In the genomic region with DNA sequence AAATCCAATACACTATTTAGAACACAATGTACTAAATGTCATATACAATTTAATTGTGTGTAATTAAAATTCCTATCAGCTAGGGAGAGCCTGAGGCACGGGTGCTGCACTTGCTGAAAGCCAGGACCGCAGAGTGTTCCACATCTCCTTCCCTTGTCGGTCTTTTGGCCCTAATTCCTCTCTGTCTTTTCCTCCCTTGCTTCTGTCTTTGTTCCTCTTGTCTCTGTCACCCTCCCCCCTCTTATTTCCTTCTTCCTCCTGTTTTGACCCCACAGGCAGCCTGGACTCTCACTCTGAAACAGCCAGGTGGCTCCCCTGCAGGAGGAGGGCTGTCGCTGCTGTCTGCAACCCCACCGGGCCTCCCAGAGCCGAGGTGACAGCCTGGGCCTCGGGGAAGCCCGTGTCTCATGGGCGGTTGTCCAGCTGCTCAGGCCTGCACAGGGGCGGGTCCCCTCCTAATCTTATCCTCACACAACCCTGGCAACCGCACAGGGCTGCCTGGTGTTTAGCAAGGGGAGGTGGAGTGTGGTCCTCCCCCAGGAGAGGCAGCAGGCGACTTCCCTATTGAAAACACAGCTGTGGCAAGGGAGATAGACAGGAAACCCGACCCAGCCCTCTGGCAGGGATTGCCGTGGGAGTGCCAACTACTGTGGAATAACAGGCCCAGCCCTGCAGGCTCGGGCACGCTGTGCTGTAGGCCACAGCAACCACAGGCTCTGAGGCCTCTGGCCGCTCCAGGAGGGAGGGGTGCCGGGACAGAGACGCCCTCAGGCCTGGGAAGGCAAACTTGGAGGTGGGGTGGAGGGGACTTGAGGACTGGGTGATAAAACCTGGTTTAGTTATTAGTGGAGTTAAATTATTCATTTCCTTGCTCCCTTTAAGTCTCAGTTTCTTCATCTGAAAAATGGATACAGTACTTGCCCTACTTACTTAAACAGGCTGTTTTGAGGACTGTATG, we compare ENCODE assay signal across 1 cellular context.
TF ChIP-seq lines count a peak whose summit lies in the region.

No MANE protein-coding gene starts in this region.

TF ChIP-seq in HepG2, 621 proteins besides CTCF, POLR2A, EP300 and RAD21 (continued from another document and continues in another):
- TF ChIP-seq, protein P1, sequence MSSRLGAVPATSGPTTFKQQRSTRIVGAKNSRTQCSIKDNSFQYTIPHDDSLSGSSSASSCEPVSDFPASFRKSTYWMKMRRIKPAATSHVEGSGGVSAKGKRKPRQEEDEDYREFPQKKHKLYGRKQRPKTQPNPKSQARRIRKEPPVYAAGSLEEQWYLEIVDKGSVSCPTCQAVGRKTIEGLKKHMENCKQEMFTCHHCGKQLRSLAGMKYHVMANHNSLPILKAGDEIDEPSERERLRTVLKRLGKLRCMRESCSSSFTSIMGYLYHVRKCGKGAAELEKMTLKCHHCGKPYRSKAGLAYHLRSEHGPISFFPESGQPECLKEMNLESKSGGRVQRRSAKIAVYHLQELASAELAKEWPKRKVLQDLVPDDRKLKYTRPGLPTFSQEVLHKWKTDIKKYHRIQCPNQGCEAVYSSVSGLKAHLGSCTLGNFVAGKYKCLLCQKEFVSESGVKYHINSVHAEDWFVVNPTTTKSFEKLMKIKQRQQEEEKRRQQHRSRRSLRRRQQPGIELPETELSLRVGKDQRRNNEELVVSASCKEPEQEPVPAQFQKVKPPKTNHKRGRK (CRISPR knock-in tag; IDR thresholded peaks at IDR 0.05): 0 out of 2 replicates have a peak, but pooled peaks have one; percentile 9
- TF ChIP-seq ZNF367 (CRISPR knock-in tag; IDR thresholded peaks at IDR 0.05; ENCODE audit: borderline replicate concordance) (no peak), SAP130 (CRISPR knock-in tag; IDR thresholded peaks at IDR 0.05; ENCODE audit: low read depth) (peak; percentile 42; the same call in 1 of the 2 replicates), NR1H2 (CRISPR knock-in tag; IDR thresholded peaks at IDR 0.05; ENCODE audit: borderline replicate concordance, low read depth) (no peak), MTA1 (CRISPR knock-in tag; IDR thresholded peaks at IDR 0.05; ENCODE audit: borderline replicate concordance) (peak; percentile 59; the same call in 1 of the 2 replicates), TOE1 (CRISPR knock-in tag; IDR thresholded peaks at IDR 0.05) (no peak), ZNF629 (CRISPR knock-in tag; conservative IDR thresholded peaks at IDR 0.05) (peak; percentile 91), PITX1 (CRISPR knock-in tag; IDR thresholded peaks at IDR 0.05) (peak; percentile 61; the same call in 1 of the 2 replicates), PLRG1 (conservative IDR thresholded peaks at IDR 0.05) (no peak), ZNF891 (CRISPR knock-in tag; IDR thresholded peaks at IDR 0.05) (0 out of 2 replicates have a peak, but pooled peaks have one; percentile 51), NRL (CRISPR knock-in tag; IDR thresholded peaks at IDR 0.05; ENCODE audit: borderline replicate concordance) (peak; percentile 65; the same call in 1 of the 2 replicates), GABPB1 (CRISPR knock-in tag; IDR thresholded peaks at IDR 0.05) (0 out of 2 replicates have a peak, but pooled peaks have one; percentile 30), PHF21A (CRISPR knock-in tag; IDR thresholded peaks at IDR 0.05) (no peak), ZMYM3 (CRISPR knock-in tag; IDR thresholded peaks at IDR 0.05) (peak; percentile 51; the same call in 1 of the 2 replicates), ZNF839 (CRISPR knock-in tag; IDR thresholded peaks at IDR 0.05; ENCODE audit: borderline replicate concordance) (no peak), NFIB (CRISPR knock-in tag; IDR thresholded peaks at IDR 0.05; ENCODE audit: borderline replicate concordance) (no peak), FOXC1 (CRISPR knock-in tag; IDR thresholded peaks at IDR 0.05; ENCODE audit: borderline replicate concordance) (no peak), ZBTB42 (CRISPR knock-in tag; IDR thresholded peaks at IDR 0.05) (no peak), YEATS4 (CRISPR knock-in tag; IDR thresholded peaks at IDR 0.05; ENCODE audit: borderline replicate concordance) (peak; percentile 37; the same call in 1 of the 2 replicates), HOXA9 (CRISPR knock-in tag; IDR thresholded peaks at IDR 0.05; ENCODE audit: borderline replicate concordance) (no peak), TCF7 (IDR thresholded peaks at IDR 0.05; ENCODE audit: low read depth) (no peak), ZNF251 (CRISPR knock-in tag; IDR thresholded peaks at IDR 0.05) (no peak)
- TF ChIP-seq, protein P2, sequence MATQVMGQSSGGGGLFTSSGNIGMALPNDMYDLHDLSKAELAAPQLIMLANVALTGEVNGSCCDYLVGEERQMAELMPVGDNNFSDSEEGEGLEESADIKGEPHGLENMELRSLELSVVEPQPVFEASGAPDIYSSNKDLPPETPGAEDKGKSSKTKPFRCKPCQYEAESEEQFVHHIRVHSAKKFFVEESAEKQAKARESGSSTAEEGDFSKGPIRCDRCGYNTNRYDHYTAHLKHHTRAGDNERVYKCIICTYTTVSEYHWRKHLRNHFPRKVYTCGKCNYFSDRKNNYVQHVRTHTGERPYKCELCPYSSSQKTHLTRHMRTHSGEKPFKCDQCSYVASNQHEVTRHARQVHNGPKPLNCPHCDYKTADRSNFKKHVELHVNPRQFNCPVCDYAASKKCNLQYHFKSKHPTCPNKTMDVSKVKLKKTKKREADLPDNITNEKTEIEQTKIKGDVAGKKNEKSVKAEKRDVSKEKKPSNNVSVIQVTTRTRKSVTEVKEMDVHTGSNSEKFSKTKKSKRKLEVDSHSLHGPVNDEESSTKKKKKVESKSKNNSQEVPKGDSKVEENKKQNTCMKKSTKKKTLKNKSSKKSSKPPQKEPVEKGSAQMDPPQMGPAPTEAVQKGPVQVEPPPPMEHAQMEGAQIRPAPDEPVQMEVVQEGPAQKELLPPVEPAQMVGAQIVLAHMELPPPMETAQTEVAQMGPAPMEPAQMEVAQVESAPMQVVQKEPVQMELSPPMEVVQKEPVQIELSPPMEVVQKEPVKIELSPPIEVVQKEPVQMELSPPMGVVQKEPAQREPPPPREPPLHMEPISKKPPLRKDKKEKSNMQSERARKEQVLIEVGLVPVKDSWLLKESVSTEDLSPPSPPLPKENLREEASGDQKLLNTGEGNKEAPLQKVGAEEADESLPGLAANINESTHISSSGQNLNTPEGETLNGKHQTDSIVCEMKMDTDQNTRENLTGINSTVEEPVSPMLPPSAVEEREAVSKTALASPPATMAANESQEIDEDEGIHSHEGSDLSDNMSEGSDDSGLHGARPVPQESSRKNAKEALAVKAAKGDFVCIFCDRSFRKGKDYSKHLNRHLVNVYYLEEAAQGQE (IDR thresholded peaks at IDR 0.05; ENCODE audit: borderline replicate concordance in 1 of 2, low read depth in 1 of 2, low read length in 2 of 2): no peak
- TF ChIP-seq, protein P3, sequence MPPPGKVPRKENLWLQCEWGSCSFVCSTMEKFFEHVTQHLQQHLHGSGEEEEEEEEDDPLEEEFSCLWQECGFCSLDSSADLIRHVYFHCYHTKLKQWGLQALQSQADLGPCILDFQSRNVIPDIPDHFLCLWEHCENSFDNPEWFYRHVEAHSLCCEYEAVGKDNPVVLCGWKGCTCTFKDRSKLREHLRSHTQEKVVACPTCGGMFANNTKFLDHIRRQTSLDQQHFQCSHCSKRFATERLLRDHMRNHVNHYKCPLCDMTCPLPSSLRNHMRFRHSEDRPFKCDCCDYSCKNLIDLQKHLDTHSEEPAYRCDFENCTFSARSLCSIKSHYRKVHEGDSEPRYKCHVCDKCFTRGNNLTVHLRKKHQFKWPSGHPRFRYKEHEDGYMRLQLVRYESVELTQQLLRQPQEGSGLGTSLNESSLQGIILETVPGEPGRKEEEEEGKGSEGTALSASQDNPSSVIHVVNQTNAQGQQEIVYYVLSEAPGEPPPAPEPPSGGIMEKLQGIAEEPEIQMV (CRISPR knock-in tag; IDR thresholded peaks at IDR 0.05; ENCODE audit: low read depth): 0 out of 2 replicates have a peak, but pooled peaks have one; percentile 54
- TF ChIP-seq, protein P4, sequence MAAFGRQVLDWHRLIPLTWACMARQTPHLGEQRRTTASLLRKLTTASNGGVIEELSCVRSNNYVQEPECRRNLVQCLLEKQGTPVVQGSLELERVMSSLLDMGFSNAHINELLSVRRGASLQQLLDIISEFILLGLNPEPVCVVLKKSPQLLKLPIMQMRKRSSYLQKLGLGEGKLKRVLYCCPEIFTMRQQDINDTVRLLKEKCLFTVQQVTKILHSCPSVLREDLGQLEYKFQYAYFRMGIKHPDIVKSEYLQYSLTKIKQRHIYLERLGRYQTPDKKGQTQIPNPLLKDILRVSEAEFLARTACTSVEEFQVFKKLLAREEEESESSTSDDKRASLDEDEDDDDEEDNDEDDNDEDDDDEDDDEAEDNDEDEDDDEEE (CRISPR knock-in tag; IDR thresholded peaks at IDR 0.05): no peak
- TF ChIP-seq, protein P5, sequence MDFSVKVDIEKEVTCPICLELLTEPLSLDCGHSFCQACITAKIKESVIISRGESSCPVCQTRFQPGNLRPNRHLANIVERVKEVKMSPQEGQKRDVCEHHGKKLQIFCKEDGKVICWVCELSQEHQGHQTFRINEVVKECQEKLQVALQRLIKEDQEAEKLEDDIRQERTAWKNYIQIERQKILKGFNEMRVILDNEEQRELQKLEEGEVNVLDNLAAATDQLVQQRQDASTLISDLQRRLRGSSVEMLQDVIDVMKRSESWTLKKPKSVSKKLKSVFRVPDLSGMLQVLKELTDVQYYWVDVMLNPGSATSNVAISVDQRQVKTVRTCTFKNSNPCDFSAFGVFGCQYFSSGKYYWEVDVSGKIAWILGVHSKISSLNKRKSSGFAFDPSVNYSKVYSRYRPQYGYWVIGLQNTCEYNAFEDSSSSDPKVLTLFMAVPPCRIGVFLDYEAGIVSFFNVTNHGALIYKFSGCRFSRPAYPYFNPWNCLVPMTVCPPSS (IDR thresholded peaks at IDR 0.05): no peak
- TF ChIP-seq, protein P6, sequence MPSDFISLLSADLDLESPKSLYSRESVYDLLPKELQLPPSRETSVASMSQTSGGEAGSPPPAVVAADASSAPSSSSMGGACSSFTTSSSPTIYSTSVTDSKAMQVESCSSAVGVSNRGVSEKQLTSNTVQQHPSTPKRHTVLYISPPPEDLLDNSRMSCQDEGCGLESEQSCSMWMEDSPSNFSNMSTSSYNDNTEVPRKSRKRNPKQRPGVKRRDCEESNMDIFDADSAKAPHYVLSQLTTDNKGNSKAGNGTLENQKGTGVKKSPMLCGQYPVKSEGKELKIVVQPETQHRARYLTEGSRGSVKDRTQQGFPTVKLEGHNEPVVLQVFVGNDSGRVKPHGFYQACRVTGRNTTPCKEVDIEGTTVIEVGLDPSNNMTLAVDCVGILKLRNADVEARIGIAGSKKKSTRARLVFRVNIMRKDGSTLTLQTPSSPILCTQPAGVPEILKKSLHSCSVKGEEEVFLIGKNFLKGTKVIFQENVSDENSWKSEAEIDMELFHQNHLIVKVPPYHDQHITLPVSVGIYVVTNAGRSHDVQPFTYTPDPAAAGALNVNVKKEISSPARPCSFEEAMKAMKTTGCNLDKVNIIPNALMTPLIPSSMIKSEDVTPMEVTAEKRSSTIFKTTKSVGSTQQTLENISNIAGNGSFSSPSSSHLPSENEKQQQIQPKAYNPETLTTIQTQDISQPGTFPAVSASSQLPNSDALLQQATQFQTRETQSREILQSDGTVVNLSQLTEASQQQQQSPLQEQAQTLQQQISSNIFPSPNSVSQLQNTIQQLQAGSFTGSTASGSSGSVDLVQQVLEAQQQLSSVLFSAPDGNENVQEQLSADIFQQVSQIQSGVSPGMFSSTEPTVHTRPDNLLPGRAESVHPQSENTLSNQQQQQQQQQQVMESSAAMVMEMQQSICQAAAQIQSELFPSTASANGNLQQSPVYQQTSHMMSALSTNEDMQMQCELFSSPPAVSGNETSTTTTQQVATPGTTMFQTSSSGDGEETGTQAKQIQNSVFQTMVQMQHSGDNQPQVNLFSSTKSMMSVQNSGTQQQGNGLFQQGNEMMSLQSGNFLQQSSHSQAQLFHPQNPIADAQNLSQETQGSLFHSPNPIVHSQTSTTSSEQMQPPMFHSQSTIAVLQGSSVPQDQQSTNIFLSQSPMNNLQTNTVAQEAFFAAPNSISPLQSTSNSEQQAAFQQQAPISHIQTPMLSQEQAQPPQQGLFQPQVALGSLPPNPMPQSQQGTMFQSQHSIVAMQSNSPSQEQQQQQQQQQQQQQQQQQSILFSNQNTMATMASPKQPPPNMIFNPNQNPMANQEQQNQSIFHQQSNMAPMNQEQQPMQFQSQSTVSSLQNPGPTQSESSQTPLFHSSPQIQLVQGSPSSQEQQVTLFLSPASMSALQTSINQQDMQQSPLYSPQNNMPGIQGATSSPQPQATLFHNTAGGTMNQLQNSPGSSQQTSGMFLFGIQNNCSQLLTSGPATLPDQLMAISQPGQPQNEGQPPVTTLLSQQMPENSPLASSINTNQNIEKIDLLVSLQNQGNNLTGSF (CRISPR knock-in tag; IDR thresholded peaks at IDR 0.05): no peak
- TF ChIP-seq, protein P7, sequence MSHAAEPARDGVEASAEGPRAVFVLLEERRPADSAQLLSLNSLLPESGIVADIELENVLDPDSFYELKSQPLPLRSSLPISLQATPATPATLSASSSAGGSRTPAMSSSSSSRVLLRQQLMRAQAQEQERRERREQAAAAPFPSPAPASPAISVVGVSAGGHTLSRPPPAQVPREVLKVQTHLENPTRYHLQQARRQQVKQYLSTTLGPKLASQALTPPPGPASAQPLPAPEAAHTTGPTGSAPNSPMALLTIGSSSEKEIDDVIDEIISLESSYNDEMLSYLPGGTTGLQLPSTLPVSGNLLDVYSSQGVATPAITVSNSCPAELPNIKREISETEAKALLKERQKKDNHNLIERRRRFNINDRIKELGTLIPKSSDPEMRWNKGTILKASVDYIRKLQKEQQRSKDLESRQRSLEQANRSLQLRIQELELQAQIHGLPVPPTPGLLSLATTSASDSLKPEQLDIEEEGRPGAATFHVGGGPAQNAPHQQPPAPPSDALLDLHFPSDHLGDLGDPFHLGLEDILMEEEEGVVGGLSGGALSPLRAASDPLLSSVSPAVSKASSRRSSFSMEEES (CRISPR knock-in tag; IDR thresholded peaks at IDR 0.05): no peak
- TF ChIP-seq, protein P8, sequence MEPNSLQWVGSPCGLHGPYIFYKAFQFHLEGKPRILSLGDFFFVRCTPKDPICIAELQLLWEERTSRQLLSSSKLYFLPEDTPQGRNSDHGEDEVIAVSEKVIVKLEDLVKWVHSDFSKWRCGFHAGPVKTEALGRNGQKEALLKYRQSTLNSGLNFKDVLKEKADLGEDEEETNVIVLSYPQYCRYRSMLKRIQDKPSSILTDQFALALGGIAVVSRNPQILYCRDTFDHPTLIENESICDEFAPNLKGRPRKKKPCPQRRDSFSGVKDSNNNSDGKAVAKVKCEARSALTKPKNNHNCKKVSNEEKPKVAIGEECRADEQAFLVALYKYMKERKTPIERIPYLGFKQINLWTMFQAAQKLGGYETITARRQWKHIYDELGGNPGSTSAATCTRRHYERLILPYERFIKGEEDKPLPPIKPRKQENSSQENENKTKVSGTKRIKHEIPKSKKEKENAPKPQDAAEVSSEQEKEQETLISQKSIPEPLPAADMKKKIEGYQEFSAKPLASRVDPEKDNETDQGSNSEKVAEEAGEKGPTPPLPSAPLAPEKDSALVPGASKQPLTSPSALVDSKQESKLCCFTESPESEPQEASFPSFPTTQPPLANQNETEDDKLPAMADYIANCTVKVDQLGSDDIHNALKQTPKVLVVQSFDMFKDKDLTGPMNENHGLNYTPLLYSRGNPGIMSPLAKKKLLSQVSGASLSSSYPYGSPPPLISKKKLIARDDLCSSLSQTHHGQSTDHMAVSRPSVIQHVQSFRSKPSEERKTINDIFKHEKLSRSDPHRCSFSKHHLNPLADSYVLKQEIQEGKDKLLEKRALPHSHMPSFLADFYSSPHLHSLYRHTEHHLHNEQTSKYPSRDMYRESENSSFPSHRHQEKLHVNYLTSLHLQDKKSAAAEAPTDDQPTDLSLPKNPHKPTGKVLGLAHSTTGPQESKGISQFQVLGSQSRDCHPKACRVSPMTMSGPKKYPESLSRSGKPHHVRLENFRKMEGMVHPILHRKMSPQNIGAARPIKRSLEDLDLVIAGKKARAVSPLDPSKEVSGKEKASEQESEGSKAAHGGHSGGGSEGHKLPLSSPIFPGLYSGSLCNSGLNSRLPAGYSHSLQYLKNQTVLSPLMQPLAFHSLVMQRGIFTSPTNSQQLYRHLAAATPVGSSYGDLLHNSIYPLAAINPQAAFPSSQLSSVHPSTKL (CRISPR knock-in tag; IDR thresholded peaks at IDR 0.05): no peak
- TF ChIP-seq, protein P9, sequence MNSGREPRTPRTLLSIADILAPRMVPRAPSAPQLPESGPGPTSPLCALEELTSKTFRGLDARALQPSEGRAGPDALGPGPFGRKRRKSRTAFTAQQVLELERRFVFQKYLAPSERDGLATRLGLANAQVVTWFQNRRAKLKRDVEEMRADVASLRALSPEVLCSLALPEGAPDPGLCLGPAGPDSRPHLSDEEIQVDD (CRISPR knock-in tag; IDR thresholded peaks at IDR 0.05; ENCODE audit: borderline replicate concordance): no peak
